In genomic region chr1:65114312-65114711, GRCh38 we compare ENCODE assay signal across 14 cellular contexts. TPM values are rescaled to one million over a fixed set of nuclear protein-coding genes. Genes with fewer than 3 reads are reported as not detected.
DNase-seq lines count a peak whose midpoint lies in the region; ATAC-seq and TF ChIP-seq lines count a peak whose summit lies in the region.
"Had no signal": no experiment of that assay in that cellular context is flagged by ENCODE, and none has a peak within 500 bp of the region (broad histone marks: within the 10 kb centered on the region; RNA-seq: fewer than 3 reads in every experiment).

No MANE protein-coding gene starts in this region.

- intact Hi-C loops in ascending aorta (cut with DNase I), result no loop called here
- intact Hi-C loops in right cardiac atrium (cut with DNase I), result no loop called here

- ATAC-seq in right cardiac atrium (peak; percentile 45 to 84), GM21526 (IDR thresholded peaks at IDR 0.05; ENCODE audit: low FRiP score, unreplicated experiment) (no peak)
- ATAC-seq: activated CD8-positive, alpha-beta T cell treated with anti-CD3 and anti-CD28 coated beads for 36 hours; esophagus mucosa; T-cell had no signal

- DNase-seq in NCI-H128 (lab: John Stamatoyannopoulos, UW; ENCODE audit: unreplicated experiment), result peak; percentile 9
- no peak for DNase-seq in ascending aorta (ENCODE audit: low spot score in 2 of 2)
- peak in 2 of 3 donors; percentile 35 to 60 for DNase-seq in right cardiac atrium
- peak in 20 of 49 donors; percentile 0 to 16 (median 2) for DNase-seq in substantia nigra (lab: John Stamatoyannopoulos, UW)
- DNase-seq in NCI-H226, result no peak
- DNase-seq in NCI-H526 (lab: John Stamatoyannopoulos, UW), result no peak
- DNase-seq: activated CD8-positive, alpha-beta T cell treated with anti-CD3 and anti-CD28 coated beads for 36 hours; activated naive CD8-positive, alpha-beta T cell treated with anti-CD3 and anti-CD28 coated beads for 36 hours; DMS53; NK-92 treated with Interleukin-12 subunit alpha and Interleukin-12 subunit beta, amount 100 ng/mL, for 24 hours; T-cell had no signal

- H3K27me3 ChIP-seq in ascending aorta (no peaks in the 10 kb centered on the region), right cardiac atrium (ENCODE audit: control insufficient read depth, insufficient read depth) (no peaks in the 10 kb centered on the region)

- peak overlapping the region in 1 of 2 donors; percentile 33 for H3K4me3 ChIP-seq in ascending aorta
- no peak overlapping the region for H3K4me3 ChIP-seq in right cardiac atrium (ENCODE audit: low read length)

- H3K27ac ChIP-seq in ascending aorta, result peak overlapping the region; percentile 34 to 55
- no peak overlapping the region for H3K27ac ChIP-seq in right cardiac atrium (ENCODE audit: low read length)
- peak overlapping the region; percentile 74 for H3K27ac ChIP-seq in substantia nigra (ENCODE audit: low read depth, low read length, poor library complexity, severe bottlenecking)
- H3K27ac ChIP-seq: KMS-11 had no signal

- H3K4me1 ChIP-seq in ascending aorta, result peaks cover 0 to 4% of the 10 kb centered on the region in 2 donors
- H3K4me1 ChIP-seq in right cardiac atrium (ENCODE audit: control insufficient read depth, insufficient read depth, low read length), result no peaks in the 10 kb centered on the region

- TF ChIP-seq CTCF in ascending aorta (IDR thresholded peaks at IDR 0.05), result no peak

- H3K9me3 ChIP-seq in ascending aorta (no peaks in the 10 kb centered on the region), right cardiac atrium (ENCODE audit: control insufficient read depth, low read length) (no peaks in the 10 kb centered on the region)

- 27% methylated on average over 4 of the region's 4 CpGs for WGBS in right cardiac atrium

- no peaks in the 10 kb centered on the region for H3K36me3 ChIP-seq in ascending aorta

RNA-seq across cellular contexts. Expression of gene AK4, which starts 33.7 kb away (rescaled TPM):
- total RNA-seq in ascending aorta (29.5 TPM), right cardiac atrium (100 to 1,000 TPM in 1 of 4 donors, 10 to 100 TPM in 3; 75.1 to 102 (median 90.8) TPM)
- 31.2 TPM for polyA plus RNA-seq in right cardiac atrium

Comparison
In these comparisons a context has a peak if more than half of its experiments do, and no peak if none do; other contexts are left out.
1. DNase-seq: peak in NCI-H128 (single experiment) and right cardiac atrium (2 of 3); none in ascending aorta (0 of 2), NCI-H226 (single experiment) and NCI-H526 (0 of 2).